In the genomic region with DNA sequence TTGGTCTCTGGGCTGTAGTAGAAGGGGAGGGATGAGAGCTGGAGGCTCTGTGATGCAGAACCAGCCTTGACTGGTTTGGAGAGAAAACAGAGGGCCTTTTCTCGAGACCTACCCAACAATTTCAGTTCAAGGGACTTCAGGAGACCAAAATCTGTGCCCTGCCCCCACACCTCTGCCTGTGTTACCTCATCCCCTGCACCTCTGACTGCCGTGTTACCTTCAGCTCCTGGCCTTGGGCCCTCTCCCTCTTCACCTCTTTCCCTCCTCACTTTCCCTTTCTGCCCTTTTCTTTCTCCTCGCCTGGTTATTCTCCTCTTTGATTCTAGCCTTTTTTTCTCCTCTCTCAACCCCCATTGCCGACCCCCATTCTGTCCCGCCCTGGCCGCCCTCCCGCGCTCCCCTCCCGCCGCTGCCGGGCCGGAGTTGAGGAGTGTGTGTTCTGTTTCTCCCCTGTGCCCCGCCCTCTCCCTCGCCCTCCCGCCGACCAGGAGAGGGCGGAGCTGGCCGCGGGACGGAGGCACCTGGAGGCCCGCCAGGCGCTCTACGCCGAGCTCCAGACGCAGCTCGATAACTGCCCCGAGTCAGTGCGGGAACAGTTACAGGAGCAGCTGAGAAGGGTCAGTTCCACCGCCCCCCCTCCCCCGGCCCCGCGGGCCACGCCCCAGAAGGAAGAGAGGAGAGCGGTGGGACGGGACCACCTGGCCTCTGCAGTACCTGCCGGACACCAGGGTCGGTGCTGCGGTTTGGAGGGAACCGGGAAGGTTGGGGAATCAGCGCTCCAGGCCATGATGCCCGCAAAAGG, we compare ENCODE assay signal across 1 cellular context.
TF ChIP-seq lines count a peak whose summit lies in the region.

No MANE protein-coding gene starts in this region.

TF ChIP-seq in IMR-90, 13 proteins besides CTCF, POLR2A, EP300 and RAD21:
- TF ChIP-seq RFX5 (IDR thresholded peaks at IDR 0.05; ENCODE audit: low read depth, low read length) (no peak), CHD1 (IDR thresholded peaks at IDR 0.05; ENCODE audit: low read depth, low read length) (no peak), MAFK (IDR thresholded peaks at IDR 0.05; ENCODE audit: low read depth, low read length) (no peak), CEBPB (IDR thresholded peaks at IDR 0.05; ENCODE audit: low read depth, low read length) (no peak), NFE2L2 (IDR thresholded peaks at IDR 0.05; ENCODE audit: low read depth, low read length) (no peak), FOS (IDR thresholded peaks at IDR 0.05; ENCODE audit: low read depth, low read length) (no peak), BHLHE40 (IDR thresholded peaks at IDR 0.05; ENCODE audit: low read depth, low read length) (no peak), SMC3 (IDR thresholded peaks at IDR 0.05; ENCODE audit: low read depth, low read length) (no peak), MAZ (IDR thresholded peaks at IDR 0.05; ENCODE audit: borderline replicate concordance, low read depth, low read length) (no peak; the same call in 1 of the 2 replicates), RCOR1 (IDR thresholded peaks at IDR 0.05; ENCODE audit: insufficient replicate concordance, low read length) (no peak), MXI1 (IDR thresholded peaks at IDR 0.05; ENCODE audit: borderline replicate concordance, low read depth, low read length) (no peak)
- TF ChIP-seq, protein P1, sequence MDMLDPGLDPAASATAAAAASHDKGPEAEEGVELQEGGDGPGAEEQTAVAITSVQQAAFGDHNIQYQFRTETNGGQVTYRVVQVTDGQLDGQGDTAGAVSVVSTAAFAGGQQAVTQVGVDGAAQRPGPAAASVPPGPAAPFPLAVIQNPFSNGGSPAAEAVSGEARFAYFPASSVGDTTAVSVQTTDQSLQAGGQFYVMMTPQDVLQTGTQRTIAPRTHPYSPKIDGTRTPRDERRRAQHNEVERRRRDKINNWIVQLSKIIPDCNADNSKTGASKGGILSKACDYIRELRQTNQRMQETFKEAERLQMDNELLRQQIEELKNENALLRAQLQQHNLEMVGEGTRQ (IDR thresholded peaks at IDR 0.05; ENCODE audit: low read depth, low read length) = no peak
- TF ChIP-seq, protein P2, sequence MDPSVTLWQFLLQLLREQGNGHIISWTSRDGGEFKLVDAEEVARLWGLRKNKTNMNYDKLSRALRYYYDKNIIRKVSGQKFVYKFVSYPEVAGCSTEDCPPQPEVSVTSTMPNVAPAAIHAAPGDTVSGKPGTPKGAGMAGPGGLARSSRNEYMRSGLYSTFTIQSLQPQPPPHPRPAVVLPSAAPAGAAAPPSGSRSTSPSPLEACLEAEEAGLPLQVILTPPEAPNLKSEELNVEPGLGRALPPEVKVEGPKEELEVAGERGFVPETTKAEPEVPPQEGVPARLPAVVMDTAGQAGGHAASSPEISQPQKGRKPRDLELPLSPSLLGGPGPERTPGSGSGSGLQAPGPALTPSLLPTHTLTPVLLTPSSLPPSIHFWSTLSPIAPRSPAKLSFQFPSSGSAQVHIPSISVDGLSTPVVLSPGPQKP (IDR thresholded peaks at IDR 0.05; ENCODE audit: borderline replicate concordance, low read depth, low read length) = no peak
